27 cellular contexts compared by ENCODE assay signal in the genomic region with DNA sequence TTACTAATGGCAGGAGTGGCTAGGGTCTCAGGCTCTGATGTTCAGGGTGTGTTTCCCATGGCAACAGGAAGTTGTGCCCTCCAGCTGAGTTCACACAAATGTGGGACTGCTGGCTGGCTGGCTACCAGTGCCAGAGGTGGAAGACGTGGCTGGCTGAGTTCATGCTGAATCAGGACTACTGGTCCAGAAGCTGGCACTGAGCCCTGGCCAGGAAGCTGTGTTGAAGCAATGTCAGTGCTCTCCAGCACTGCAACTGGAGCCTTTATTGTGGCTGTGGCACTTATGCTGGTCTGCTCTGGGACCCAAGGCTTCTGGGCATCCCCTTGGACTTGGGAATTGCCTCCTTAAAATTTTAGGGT. TPM values are rescaled to one million over a fixed set of nuclear protein-coding genes. Genes with fewer than 3 reads are reported as not detected.
DNase-seq lines count a peak whose midpoint lies in the region; ATAC-seq and TF ChIP-seq lines count a peak whose summit lies in the region.
"Had no signal": no experiment of that assay in that cellular context is flagged by ENCODE, and none has a peak within 500 bp of the region (broad histone marks: within the 10 kb centered on the region; RNA-seq: fewer than 3 reads in every experiment).

No MANE protein-coding gene starts in this region.

- H3K27me3 ChIP-seq in OCI-LY1 (ENCODE audit: insufficient read depth, low read length) (no peaks in the 10 kb centered on the region), right cardiac atrium (ENCODE audit: control insufficient read depth, insufficient read depth) (no peaks in the 10 kb centered on the region), thyroid gland (no peaks in the 10 kb centered on the region)
- H3K27me3 ChIP-seq: ascending aorta, transverse colon had no signal

- TF ChIP-seq CTCF in OCI-LY1 (IDR thresholded peaks at IDR 0.05; ENCODE audit: low read length) (no peak), thyroid gland (IDR thresholded peaks at IDR 0.05) (no peak)

- peaks cover 21% of the 10 kb centered on the region for H3K4me1 ChIP-seq in OCI-LY1 (ENCODE audit: insufficient read depth, low read length, severe bottlenecking)
- H3K4me1 ChIP-seq in right cardiac atrium (ENCODE audit: control insufficient read depth, insufficient read depth, low read length), result peaks cover 2% of the 10 kb centered on the region
- no peaks in the 10 kb centered on the region for H3K4me1 ChIP-seq in thyroid gland
- H3K4me1 ChIP-seq: ascending aorta, transverse colon had no signal

- 5% methylated on average over 1 of the region's 1 CpG for WGBS in right cardiac atrium
- WGBS in thyroid gland, 2 donors, result no CpG with 5 or more reads among the region's 1 CpG

- H3K27ac ChIP-seq in OCI-LY1 (ENCODE audit: low read depth, low read length, poor library complexity, severe bottlenecking) (peak overlapping the region; percentile 91), right cardiac atrium (ENCODE audit: low read length) (no peak overlapping the region), thyroid gland (no peak overlapping the region)
- H3K27ac ChIP-seq: 22Rv1, ascending aorta had no signal

- intact Hi-C loops in right cardiac atrium (cut with DNase I), result no loop called here
- intact Hi-C loops in thyroid gland (cut with DNase I), result no loop called here

- H3K4me3 ChIP-seq in OCI-LY1 (ENCODE audit: low read depth, low read length, poor library complexity, severe bottlenecking), result no peak overlapping the region
- no peak overlapping the region for H3K4me3 ChIP-seq in right cardiac atrium (ENCODE audit: low read length)
- no peak overlapping the region for H3K4me3 ChIP-seq in thyroid gland (replicated peaks in 1 of 3)
- H3K4me3 ChIP-seq: ascending aorta, GM23338, lung, transverse colon had no signal

- no peaks in the 10 kb centered on the region for H4K20me1 ChIP-seq in OCI-LY1 (ENCODE audit: insufficient read depth, low read length)

- no peak overlapping the region for H2AFZ ChIP-seq in OCI-LY1 (ENCODE audit: low read length)
- H2AFZ ChIP-seq: GM23338 had no signal

- no peaks in the 10 kb centered on the region for H3K9me2 ChIP-seq in OCI-LY1 (ENCODE audit: low read depth, low read length)

- no peak overlapping the region for H3K4me2 ChIP-seq in OCI-LY1 (ENCODE audit: low read length)
- H3K4me2 ChIP-seq: GM23338, KMS-11 had no signal

- H3F3A ChIP-seq in OCI-LY1 (ENCODE audit: insufficient read depth, low read length), result no peaks in the 10 kb centered on the region

- no peak for TF ChIP-seq POLR2A in thyroid gland (IDR thresholded peaks at IDR 0.05)

- H3K79me2 ChIP-seq in OCI-LY1 (ENCODE audit: insufficient read depth, low read length), result no peaks in the 10 kb centered on the region

- DNase-seq in NCI-H1105 treated with DMSO at 0.1 percent for 48 hours (lab: John Stamatoyannopoulos, UW), result peak; percentile 1
- no peak for DNase-seq in NCI-H1105 (lab: John Stamatoyannopoulos, UW)
- DNase-seq in right cardiac atrium, result peak; percentile 40 to 66 (median 47)
- peak; percentile 5 to 6 for DNase-seq in thyroid gland
- no peak for DNase-seq in cerebellar cortex (ENCODE audit: low spot score)
- no peak for DNase-seq in activated CD8-positive, alpha-beta memory T cell treated with anti-CD3 and anti-CD28 coated beads, Interleukin-2, amount 50 U/mL, for 48 hours
- no peak for DNase-seq in T-helper 2 cell
- DNase-seq: activated CD4-positive, alpha-beta T cell treated with anti-CD3 and anti-CD28 coated beads, Interleukin-2, amount 50 U/mL, for 4 hours; activated CD8-positive, alpha-beta memory T cell treated with anti-CD3 and anti-CD28 coated beads, Interleukin-2, amount 50 U/mL, for 4 hours; CD4-positive, alpha-beta memory T cell; central memory CD4-positive, alpha-beta T cell; islet precursor cell; NCI-H187; NCI-H524 treated with DMSO at 0.1 percent for 48 hours; nucleus accumbens; retina; stimulated activated naive CD8-positive, alpha-beta T cell treated with anti-CD3 and anti-CD28 coated beads, Interleukin-15, amount 100 ng/mL, for 72 hours; T-helper 9 cell had no signal

- peak; percentile 26 to 48 for ATAC-seq in right cardiac atrium
- ATAC-seq: activated naive CD4-positive, alpha-beta T cell treated with anti-CD3 and anti-CD28 coated beads, Interleukin-2, amount 50 U/mL, for 72 hours; activated T-helper 17 cell treated with anti-CD3 and anti-CD28 coated beads, Interleukin-2, amount 50 U/mL, for 72 hours; GM23338; stimulated activated naive CD8-positive, alpha-beta T cell treated with anti-CD3 and anti-CD28 coated beads, Interleukin-15, amount 100 ng/mL, for 72 hours had no signal

- H3K36me3 ChIP-seq in OCI-LY1 (ENCODE audit: insufficient read depth, low read length), result no peaks in the 10 kb centered on the region
- no peaks in the 10 kb centered on the region for H3K36me3 ChIP-seq in thyroid gland
- H3K36me3 ChIP-seq: ascending aorta, transverse colon had no signal

- H3K9me3 ChIP-seq in OCI-LY1 (ENCODE audit: low read length), result no peaks in the 10 kb centered on the region
- H3K9me3 ChIP-seq in right cardiac atrium (ENCODE audit: control insufficient read depth, low read length), result no peaks in the 10 kb centered on the region
- H3K9me3 ChIP-seq in thyroid gland, result no peaks in the 10 kb centered on the region
- H3K9me3 ChIP-seq: ascending aorta, transverse colon had no signal

- H3K9ac ChIP-seq in OCI-LY1 (ENCODE audit: low read length), result no peak overlapping the region
- H3K9ac ChIP-seq: KMS-11 had no signal

RNA-seq across cellular contexts. Expression of a gene that starts 42.0 kb away (rescaled TPM):
- total RNA-seq in right cardiac atrium (1 to 10 TPM; 3.8 to 4.7 (median 4.6) TPM), thyroid gland (10 to 100 TPM; 10.9 to 16.3 (median 12.2) TPM)
- 1.0 TPM for polyA plus RNA-seq in right cardiac atrium

Comparison
In these comparisons a context has a peak if more than half of its experiments do, and no peak if none do; other contexts are left out.
1. DNase-seq: peak in NCI-H1105 treated with DMSO at 0.1 percent for 48 hours (single experiment), right cardiac atrium (3 of 3) and thyroid gland (2 of 2); none in NCI-H1105 (single experiment), cerebellar cortex (single experiment), activated CD8-positive, alpha-beta memory T cell treated with anti-CD3 and anti-CD28 coated beads, Interleukin-2, amount 50 U/mL, for 48 hours (single experiment) and T-helper 2 cell (0 of 5).